Comparison of ENCODE assay signal across 24 cellular contexts in genomic region chr3:106229495-106230278, GRCh38.
DNase-seq lines count a peak whose midpoint lies in the region; ATAC-seq, FAIRE-seq and TF ChIP-seq lines count a peak whose summit lies in the region.
"Had no signal": no experiment of that assay in that cellular context is flagged by ENCODE, and none has a peak within 500 bp of the region (broad histone marks: within the 10 kb centered on the region; RNA-seq: fewer than 3 reads in every experiment).

No MANE protein-coding gene starts in this region.

- H3K23ac ChIP-seq in H9 (ENCODE audit: insufficient read length, low read depth, low read length) = no peak overlapping the region

- no peak overlapping the region for H3K18ac ChIP-seq in H9 (ENCODE audit: insufficient read length, low read depth, low read length)

- no peak overlapping the region for H3K4me3 Mint-ChIP-seq in activated naive CD4-positive, alpha-beta T cell treated with anti-CD3 and anti-CD28 coated beads for 36 hours
- no peak overlapping the region for H3K4me3 Mint-ChIP-seq in activated CD4-positive, alpha-beta memory T cell treated with anti-CD3 and anti-CD28 coated beads for 36 hours
- no peak overlapping the region for H3K4me3 Mint-ChIP-seq in H9
- H3K4me3 Mint-ChIP-seq: central memory CD8-positive, alpha-beta T cell had no signal

- H3K14ac ChIP-seq in H9 (ENCODE audit: insufficient read depth, low read length) = no peak overlapping the region

- H3K27me3 ChIP-seq in K562 (ENCODE audit: control insufficient read depth in 2 of 2, insufficient read depth in 2 of 2, low read length in 2 of 2) (no peaks in the 10 kb centered on the region), H9 (ENCODE audit: insufficient read depth, low read length) (no peaks in the 10 kb centered on the region)
- H3K27me3 ChIP-seq: BLaER1 treated with 17β-estradiol and CSF1 and Interleukin-3, amounts not matched to agents 10 nM and 100 nM; right atrium auricular region had no signal

- H3K4me3 ChIP-seq in K562 = no peak overlapping the region
- H3K4me3 ChIP-seq: BLaER1 treated with 17β-estradiol and CSF1 and Interleukin-3, amounts not matched to agents 10 nM and 100 nM; right atrium auricular region; smooth muscle cell had no signal

- intact Hi-C loops in activated naive CD4-positive, alpha-beta T cell treated with anti-CD3 and anti-CD28 coated beads for 36 hours (cut with micrococcal nuclease) = loop anchor here (5.0 kb wide), 2 partner anchors 193 to 378 kb away; no protein-coding TSS in a partner anchor
- intact Hi-C loops in activated CD4-positive, alpha-beta memory T cell treated with anti-CD3 and anti-CD28 coated beads for 36 hours (cut with micrococcal nuclease) = loop anchor here (2.0 to 5.0 kb wide), 3 partner anchors 15 to 193 kb away; no protein-coding TSS in a partner anchor
- intact Hi-C loops in K562 (cut with micrococcal nuclease) = no loop called here

- H3K4me2 ChIP-seq in K562 (ENCODE audit: insufficient read depth, low read length) (no peak overlapping the region), H9 (ENCODE audit: insufficient read depth, insufficient read length, low read length) (no peak overlapping the region)
- H3K4me2 ChIP-seq: BLaER1 treated with 17β-estradiol and CSF1 and Interleukin-3, amounts not matched to agents 10 nM and 100 nM; smooth muscle cell had no signal

- H3K36me3 Mint-ChIP-seq in activated naive CD4-positive, alpha-beta T cell treated with anti-CD3 and anti-CD28 coated beads for 36 hours (ENCODE audit: low read depth) = peaks cover 18% of the 10 kb centered on the region
- peaks cover 8% of the 10 kb centered on the region for H3K36me3 Mint-ChIP-seq in activated CD4-positive, alpha-beta memory T cell treated with anti-CD3 and anti-CD28 coated beads for 36 hours
- H3K36me3 Mint-ChIP-seq in H9 (ENCODE audit: insufficient read depth in 1 of 3, low read depth in 3 of 3) = peaks cover 0 to 4% (median 0%) of the 10 kb centered on the region in 3 experiments; a peak in 1 of 7 replicates

- no peak overlapping the region for H2BK12ac ChIP-seq in H9 (ENCODE audit: insufficient read length, low read depth, low read length)

- H3K79me2 ChIP-seq in K562 (ENCODE audit: control insufficient read depth, insufficient read depth, low read length) (no peaks in the 10 kb centered on the region), H9 (ENCODE audit: insufficient read depth, low read length) (no peaks in the 10 kb centered on the region)

- BruUV-seq in K562 (replicated peaks; lab: Mats Ljungman, UMichigan) = no TSS peak

- H4K5ac ChIP-seq in H9 (ENCODE audit: insufficient read length, low read depth, low read length) = no peak overlapping the region

- WGBS in K562 (ENCODE audit: insufficient coverage, low coverage, missing lambda C conversion rate) = 61% methylated on average over 3 of the region's 4 CpGs
- no CpG with 5 or more reads among the region's 4 CpGs for WGBS in H9 (ENCODE audit: extremely low coverage, insufficient read length, low lambda C conversion rate)

- H3K4me1 Mint-ChIP-seq in activated naive CD4-positive, alpha-beta T cell treated with anti-CD3 and anti-CD28 coated beads for 36 hours (ENCODE audit: low read depth) = peaks cover 59% of the 10 kb centered on the region
- peaks cover 43% of the 10 kb centered on the region for H3K4me1 Mint-ChIP-seq in activated CD4-positive, alpha-beta memory T cell treated with anti-CD3 and anti-CD28 coated beads for 36 hours (ENCODE audit: low read depth)
- H3K4me1 Mint-ChIP-seq in H9 = no peaks in the 10 kb centered on the region

- no peak overlapping the region for H4K91ac ChIP-seq in H9 (ENCODE audit: insufficient read length, low read depth, low read length)

- H3K9ac ChIP-seq in K562 (ENCODE audit: insufficient read depth in 1 of 2, low read depth in 2 of 2, low read length in 2 of 2) (no peak overlapping the region), H9 (ENCODE audit: extremely low read depth, insufficient read length, low read length) (no peak overlapping the region)
- H3K9ac ChIP-seq: BLaER1 treated with 17β-estradiol and CSF1 and Interleukin-3, amounts not matched to agents 10 nM and 100 nM had no signal

- H3K27ac ChIP-seq in K562 (ENCODE audit: extremely low read depth, low read depth, low read length) = no peak overlapping the region
- H3K27ac ChIP-seq in H9 (ENCODE audit: insufficient read length, low read depth, low read length) = no peak overlapping the region
- H3K27ac ChIP-seq: BLaER1 treated with 17β-estradiol and CSF1 and Interleukin-3, amounts not matched to agents 10 nM and 100 nM; right atrium auricular region; VCaP had no signal

- no peak overlapping the region for H2BK120ac ChIP-seq in H9 (ENCODE audit: low read depth, low read length, poor library complexity, severe bottlenecking)

- in situ Hi-C loops in K562 (cut with MboI) = no loop called here

- H2AK5ac ChIP-seq in H9 (ENCODE audit: insufficient read length, low read length) = no peak overlapping the region

- H4K20me1 ChIP-seq in K562 (replicated peaks; ENCODE audit: control insufficient read depth, insufficient read depth, low read length) = no peaks in the 10 kb centered on the region
- H4K20me1 ChIP-seq in H9 (ENCODE audit: control insufficient read depth, insufficient read depth, insufficient read length) = no peaks in the 10 kb centered on the region
- H4K20me1 ChIP-seq: BLaER1 treated with 17β-estradiol and CSF1 and Interleukin-3, amounts not matched to agents 10 nM and 100 nM had no signal

- H3K36me3 ChIP-seq in K562 (ENCODE audit: control insufficient read depth, insufficient read depth, low read length) = no peaks in the 10 kb centered on the region
- H3K36me3 ChIP-seq: BLaER1 treated with 17β-estradiol and CSF1 and Interleukin-3, amounts not matched to agents 10 nM and 100 nM; right atrium auricular region had no signal

- no peak for FAIRE-seq in K562 (lab: Jason Lieb, UNC)
- FAIRE-seq: frontal cortex had no signal

- no peak for TF ChIP-seq RAD21 in K562 (CRISPR knock-in tag; conservative IDR thresholded peaks at IDR 0.05 in 1 of 2, IDR thresholded peaks at IDR 0.05 in 1 of 2)

- H3K4me1 ChIP-seq in K562 (replicated peaks in 1 of 2; ENCODE audit: control insufficient read depth in 2 of 2, insufficient read depth in 2 of 2, low read length in 2 of 2) (no peaks in the 10 kb centered on the region), H9 (ENCODE audit: insufficient read depth, low read length) (no peaks in the 10 kb centered on the region)
- H3K4me1 ChIP-seq: BLaER1 treated with 17β-estradiol and CSF1 and Interleukin-3, amounts not matched to agents 10 nM and 100 nM; right atrium auricular region had no signal

- no peak for TF ChIP-seq CTCF in K562 (IDR thresholded peaks at IDR 0.05 in 2 of 3, conservative IDR thresholded peaks at IDR 0.05 in 1 of 3; ENCODE audit: insufficient read depth in 2 of 3, low read depth in 1 of 3, low read length in 3 of 3)
- no peak for TF ChIP-seq CTCF in H9 (conservative IDR thresholded peaks at IDR 0.05)

- no peak for TF ChIP-seq EP300 in K562 (IDR thresholded peaks at IDR 0.05; ENCODE audit: low read length)

- DNase-seq in activated naive CD4-positive, alpha-beta T cell treated with anti-CD3 and anti-CD28 coated beads for 36 hours = no peak
- DNase-seq in activated naive CD4-positive, alpha-beta T cell treated with Interleukin-2 at 50 U/mL for 16 hours = no peak
- no peak for DNase-seq in activated CD4-positive, alpha-beta memory T cell treated with anti-CD3 and anti-CD28 coated beads for 36 hours
- DNase-seq in K562 (ENCODE audit: extremely low read depth in 1 of 4, low spot score in 3 of 4) (no peak), H9 (no peak)
- no peak for DNase-seq in stimulated activated CD4-positive, alpha-beta T cell treated with anti-CD3 and anti-CD28 coated beads, Interleukin-4, amount 100 ng/mL, for 24 hours
- DNase-seq: activated CD4-positive, alpha-beta T cell treated with anti-CD3 and anti-CD28 coated beads, Interleukin-2, amount 50 U/mL, for 4 hours; dermis blood vessel endothelial cell; GDM1; HCEC 1CT; hippocampal formation; left colon; NCI-H1417 treated with DMSO at 0.1 percent for 48 hours; NCI-H748 treated with DMSO at 0.1 percent for 48 hours; stimulated activated CD4-positive, alpha-beta T cell treated with anti-CD3 and anti-CD28 coated beads, Interleukin-1b, Interleukin-23, amount 100 ng/mL, for 48 hours; T-helper 9 cell had no signal

- no peak for TF ChIP-seq POLR2A in K562 (conservative IDR thresholded peaks at IDR 0.05)

- no peak overlapping the region for H3T11ph ChIP-seq in H9 (ENCODE audit: low read length)

- no peak overlapping the region for H2BK20ac ChIP-seq in H9 (ENCODE audit: low read depth, low read length, poor library complexity, severe bottlenecking)

- H2BK15ac ChIP-seq in H9 (ENCODE audit: low read depth, low read length) = no peak overlapping the region

- CTCF ChIA-PET in activated naive CD4-positive, alpha-beta T cell treated with anti-CD3 and anti-CD28 coated beads for 36 hours (lab: Charles Lee) = interaction anchor here (0.6 to 1.0 kb wide), 3 partner anchors 15 to 972 kb away, joined by 3 to 4 read pairs (median 4); no protein-coding TSS in a partner anchor
- CTCF ChIA-PET in activated CD4-positive, alpha-beta memory T cell treated with anti-CD3 and anti-CD28 coated beads for 36 hours (lab: Charles Lee) = no interaction called here
- CTCF ChIA-PET in K562 (lab: Yijun Ruan, JAX; ENCODE audit: low intra/inter-chr PET ratio) = no interaction called here

- H4K8ac ChIP-seq in H9 (replicated peaks; ENCODE audit: insufficient read length, low read depth, low read length) = no peak overlapping the region

- no peak overlapping the region for H2AFZ ChIP-seq in K562 (ENCODE audit: low read depth, low read length)
- no peak overlapping the region for H2AFZ ChIP-seq in H9 (ENCODE audit: low read length)

- no peaks in the 10 kb centered on the region for H3K27me3 Mint-ChIP-seq in activated naive CD4-positive, alpha-beta T cell treated with anti-CD3 and anti-CD28 coated beads for 36 hours (ENCODE audit: low read depth)
- no peaks in the 10 kb centered on the region for H3K27me3 Mint-ChIP-seq in activated CD4-positive, alpha-beta memory T cell treated with anti-CD3 and anti-CD28 coated beads for 36 hours
- H3K27me3 Mint-ChIP-seq in H9 (ENCODE audit: low read depth) = no peaks in the 10 kb centered on the region
- H3K27me3 Mint-ChIP-seq: central memory CD8-positive, alpha-beta T cell had no signal

- peaks cover 12% of the 10 kb centered on the region for H3K9me3 Mint-ChIP-seq in activated naive CD4-positive, alpha-beta T cell treated with anti-CD3 and anti-CD28 coated beads for 36 hours
- peaks cover 2% of the 10 kb centered on the region for H3K9me3 Mint-ChIP-seq in activated CD4-positive, alpha-beta memory T cell treated with anti-CD3 and anti-CD28 coated beads for 36 hours
- peaks cover 3 to 7% of the 10 kb centered on the region in 2 experiments; a peak in 3 of 5 replicates for H3K9me3 Mint-ChIP-seq in H9
- H3K9me3 Mint-ChIP-seq: central memory CD8-positive, alpha-beta T cell; immature natural killer cell had no signal

- H3K9me3 ChIP-seq in K562 (replicated peaks; ENCODE audit: control insufficient read depth, insufficient read depth, low read depth, low read length) (no peaks in the 10 kb centered on the region), H9 (ENCODE audit: control insufficient read depth, low read depth, low read length) (no peaks in the 10 kb centered on the region)
- H3K9me3 ChIP-seq: right atrium auricular region had no signal

- no peaks in the 10 kb centered on the region for H3K9me1 ChIP-seq in K562 (ENCODE audit: control insufficient read depth, insufficient read depth, low read length)

- H2BK5ac ChIP-seq in H9 (ENCODE audit: insufficient read length, low read length) = no peak overlapping the region

- H3K23me2 ChIP-seq in H9 (ENCODE audit: insufficient read length, low read depth, low read length, poor library complexity, severe bottlenecking) = no peaks in the 10 kb centered on the region

- H3K27ac Mint-ChIP-seq in activated naive CD4-positive, alpha-beta T cell treated with anti-CD3 and anti-CD28 coated beads for 36 hours = peak overlapping the region; percentile 90
- peak overlapping the region; percentile 5 for H3K27ac Mint-ChIP-seq in activated CD4-positive, alpha-beta memory T cell treated with anti-CD3 and anti-CD28 coated beads for 36 hours
- no peak overlapping the region for H3K27ac Mint-ChIP-seq in H9

- ATAC-seq in HG03354 (IDR thresholded peaks at IDR 0.05; ENCODE audit: poor library complexity, severe bottlenecking, unreplicated experiment) (peak; percentile 60), K562 (no peak)
- ATAC-seq: left colon had no signal

- H3K79me1 ChIP-seq in H9 (ENCODE audit: insufficient read depth, low read depth, low read length, poor library complexity, severe bottlenecking) = no peaks in the 10 kb centered on the region

- POLR2A ChIA-PET in activated CD4-positive, alpha-beta memory T cell treated with anti-CD3 and anti-CD28 coated beads for 36 hours (lab: Charles Lee) = interaction anchor here (1.1 kb wide), 1 partner anchor 15 kb away, joined by 3 read pairs; no protein-coding TSS in a partner anchor
- POLR2A ChIA-PET in K562 (lab: Yijun Ruan, JAX) = interaction anchor here (0.5 kb wide), 1 partner anchor 30 kb away, joined by 3 read pairs; no protein-coding TSS in a partner anchor

- H3K56ac ChIP-seq in H9 (ENCODE audit: insufficient read length, low read depth, low read length) = no peak overlapping the region

- no peak overlapping the region for H3K4ac ChIP-seq in H9 (ENCODE audit: low read depth, low read length)

Comparison
In these comparisons a context has a peak if more than half of its experiments do, and no peak if none do; other contexts are left out.
1. H3K27ac Mint-ChIP-seq: peak in activated naive CD4-positive, alpha-beta T cell treated with anti-CD3 and anti-CD28 coated beads for 36 hours (single experiment) and activated CD4-positive, alpha-beta memory T cell treated with anti-CD3 and anti-CD28 coated beads for 36 hours (single experiment); none in H9 (0 of 3).